1 cellular context compared by ENCODE assay signal in the genomic region with DNA sequence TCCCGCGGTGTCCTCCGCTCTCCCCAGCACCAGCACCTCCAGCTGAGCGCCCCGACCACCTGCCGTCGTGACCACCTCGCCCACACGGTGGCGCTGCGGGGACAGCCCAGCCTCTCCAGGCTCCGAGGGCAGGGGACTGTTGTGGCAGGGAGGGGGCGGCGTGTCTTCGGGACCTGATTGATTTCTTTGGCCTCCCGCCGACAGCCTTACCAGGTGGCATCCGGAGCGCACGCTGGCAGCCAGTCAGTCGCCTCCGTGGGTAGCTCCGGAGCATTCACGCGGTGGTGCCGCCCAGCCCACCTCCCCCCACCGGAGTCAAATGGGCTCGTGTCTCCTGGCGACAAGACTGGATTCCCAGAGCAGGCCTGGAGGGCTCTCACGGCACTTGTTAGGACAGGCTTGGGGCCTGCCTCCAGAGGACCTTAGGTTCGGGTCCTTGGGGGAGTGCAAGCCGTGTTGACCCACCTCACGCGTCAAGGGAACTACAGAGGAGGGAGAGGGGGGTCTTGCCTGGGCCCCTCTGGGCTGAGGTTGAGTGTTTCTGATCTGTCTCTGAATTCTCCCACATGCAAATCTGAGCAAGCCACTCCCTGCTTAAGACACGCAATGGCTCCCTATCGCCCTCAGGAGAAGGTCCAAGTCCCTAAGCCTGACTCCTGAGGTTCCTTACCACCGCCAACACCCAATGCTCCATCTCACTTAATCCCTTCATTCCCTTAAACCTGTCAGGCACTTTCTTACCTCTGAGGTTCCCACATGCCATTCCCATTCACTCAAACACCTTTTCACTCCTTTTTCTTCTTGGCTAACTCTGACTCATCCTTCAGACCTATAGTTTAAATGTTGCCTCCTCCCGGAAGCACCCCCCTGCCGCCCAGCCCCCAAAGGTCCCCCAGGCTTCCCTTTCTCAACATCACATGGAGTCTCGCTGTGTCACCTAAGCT.
TF ChIP-seq lines count a peak whose summit lies in the region.

No MANE protein-coding gene starts in this region.

TF ChIP-seq in HepG2, 621 proteins besides CTCF, POLR2A, EP300 and RAD21 (continued from another document):
- no peak for TF ChIP-seq FOXP4 (CRISPR knock-in tag; IDR thresholded peaks at IDR 0.05)
- 0 out of 2 replicates have a peak, but pooled peaks have one; percentile 35 for TF ChIP-seq ZBTB33 (CRISPR knock-in tag; IDR thresholded peaks at IDR 0.05)
- TF ChIP-seq ZBTB39 (CRISPR knock-in tag; IDR thresholded peaks at IDR 0.05): no peak
- 0 out of 2 replicates have a peak, but pooled peaks have one; percentile 29 for TF ChIP-seq ZNF335 (CRISPR knock-in tag; IDR thresholded peaks at IDR 0.05)
- TF ChIP-seq ERF (CRISPR knock-in tag; IDR thresholded peaks at IDR 0.05): peak; percentile 39; the same call in 1 of the 2 replicates
- TF ChIP-seq ZFYVE20 (CRISPR knock-in tag; IDR thresholded peaks at IDR 0.05; ENCODE audit: borderline replicate concordance, low read depth): no peak
- no peak for TF ChIP-seq CCDC6 (CRISPR knock-in tag; IDR thresholded peaks at IDR 0.05)
